12 cellular contexts compared by ENCODE assay signal in genomic region chr2:217930783-217931563, GRCh38.
A peak's percentile ranks its signal among the peaks of the same experiment; 100 is the strongest.
DNase-seq lines count a peak whose midpoint lies in the region; ATAC-seq, FAIRE-seq and TF ChIP-seq lines count a peak whose summit lies in the region.
"Had no signal": no experiment of that assay in that cellular context is flagged by ENCODE, and none has a peak within 500 bp of the region (broad histone marks: within the 10 kb centered on the region; RNA-seq: fewer than 3 reads in every experiment).

No MANE protein-coding gene starts in this region.

- intact Hi-C loops in pancreas (cut with DNase I) = no loop called here

- no peaks in the 10 kb centered on the region for H3K9me3 Mint-ChIP-seq in activated T-cell treated with anti-CD3 and anti-CD28 coated beads, Interleukin-2, amount 50 U/mL, for 24 hours
- H3K9me3 Mint-ChIP-seq: CD4-positive, alpha-beta memory T cell; endodermal cell had no signal

- no peak for FAIRE-seq in pancreas (lab: Jason Lieb, UNC)

- H3K4me3 ChIP-seq in BLaER1 (no peak overlapping the region), pancreas (no peak overlapping the region)

- H3K27me3 ChIP-seq in BLaER1 (no peaks in the 10 kb centered on the region), pancreas (no peaks in the 10 kb centered on the region)

- peaks cover 17% of the 10 kb centered on the region for H3K27me3 Mint-ChIP-seq in activated T-cell treated with anti-CD3 and anti-CD28 coated beads, Interleukin-2, amount 50 U/mL, for 24 hours

- H3K4me1 ChIP-seq in BLaER1 (peaks cover 42% of the 10 kb centered on the region), pancreas (peaks cover 34 to 71% (median 44%) of the 10 kb centered on the region in 3 donors)

- H3K9me3 ChIP-seq in BLaER1 = no peaks in the 10 kb centered on the region
- no peaks in the 10 kb centered on the region for H3K9me3 ChIP-seq in pancreas

- ATAC-seq in pancreas = no peak
- no peak for ATAC-seq in HG02588 (IDR thresholded peaks at IDR 0.05; ENCODE audit: unreplicated experiment)

- peak; percentile 35 to 81 for DNase-seq in NCI-H524 (lab: John Stamatoyannopoulos, UW)
- peak; percentile 45 for DNase-seq in glomerular visceral epithelial cell (ENCODE audit: extremely low spot score)
- DNase-seq in pancreas = peak in 1 of 6 donors; percentile 39
- no peak for DNase-seq in activated gamma-delta T cell (lab: John Stamatoyannopoulos, UW)
- no peak for DNase-seq in activated T-cell treated with anti-CD3 and anti-CD28 coated beads, Interleukin-2, amount 50 U/mL, for 24 hours
- no peak for DNase-seq in OCI-M2 (lab: John Stamatoyannopoulos, UW; ENCODE audit: unreplicated experiment)
- DNase-seq: CD4-positive, alpha-beta memory T cell; endodermal cell; NCI-H2029; occipital lobe had no signal

- no peak for TF ChIP-seq CTCF in pancreas (IDR thresholded peaks at IDR 0.05)

- H3K27ac ChIP-seq in BLaER1 = no peak overlapping the region
- peak overlapping the region; percentile 22 to 83 (median 54) for H3K27ac ChIP-seq in pancreas

- no peak overlapping the region for H3K9ac ChIP-seq in BLaER1

- H3K36me3 Mint-ChIP-seq in activated T-cell treated with anti-CD3 and anti-CD28 coated beads, Interleukin-2, amount 50 U/mL, for 24 hours (ENCODE audit: low read depth) = no peaks in the 10 kb centered on the region
- H3K36me3 Mint-ChIP-seq: CD4-positive, alpha-beta memory T cell had no signal

- no peak overlapping the region for H3K4me3 Mint-ChIP-seq in activated T-cell treated with anti-CD3 and anti-CD28 coated beads, Interleukin-2, amount 50 U/mL, for 24 hours
- H3K4me3 Mint-ChIP-seq: CD4-positive, alpha-beta memory T cell; endodermal cell had no signal

- 65 to 71% methylated on average over 11 of the region's 11 CpGs for WGBS in pancreas, 2 donors

- H4K20me1 ChIP-seq in BLaER1 = peaks cover 99% of the 10 kb centered on the region

- peak overlapping the region; percentile 58 for H3K4me2 ChIP-seq in BLaER1

- H3K36me3 ChIP-seq in BLaER1 (peaks cover 30% of the 10 kb centered on the region; the same call in 1 of the 2 replicates), pancreas (peaks cover 0 to 3% (median 0%) of the 10 kb centered on the region in 3 donors)

- H3K4me1 Mint-ChIP-seq in activated T-cell treated with anti-CD3 and anti-CD28 coated beads, Interleukin-2, amount 50 U/mL, for 24 hours (ENCODE audit: low read depth) = no peaks in the 10 kb centered on the region
- H3K4me1 Mint-ChIP-seq: CD4-positive, alpha-beta memory T cell had no signal

- H3K27ac Mint-ChIP-seq in activated T-cell treated with anti-CD3 and anti-CD28 coated beads, Interleukin-2, amount 50 U/mL, for 24 hours = no peak overlapping the region
- H3K27ac Mint-ChIP-seq: CD4-positive, alpha-beta memory T cell; endodermal cell had no signal

Comparison
In these comparisons a context has a peak if more than half of its experiments do, and no peak if none do; other contexts are left out.
1. DNase-seq: peak in NCI-H524 (2 of 2) and glomerular visceral epithelial cell (single experiment); none in activated gamma-delta T cell (single experiment), activated T-cell treated with anti-CD3 and anti-CD28 coated beads, Interleukin-2, amount 50 U/mL, for 24 hours (single experiment) and OCI-M2 (single experiment).